In the genomic region with DNA sequence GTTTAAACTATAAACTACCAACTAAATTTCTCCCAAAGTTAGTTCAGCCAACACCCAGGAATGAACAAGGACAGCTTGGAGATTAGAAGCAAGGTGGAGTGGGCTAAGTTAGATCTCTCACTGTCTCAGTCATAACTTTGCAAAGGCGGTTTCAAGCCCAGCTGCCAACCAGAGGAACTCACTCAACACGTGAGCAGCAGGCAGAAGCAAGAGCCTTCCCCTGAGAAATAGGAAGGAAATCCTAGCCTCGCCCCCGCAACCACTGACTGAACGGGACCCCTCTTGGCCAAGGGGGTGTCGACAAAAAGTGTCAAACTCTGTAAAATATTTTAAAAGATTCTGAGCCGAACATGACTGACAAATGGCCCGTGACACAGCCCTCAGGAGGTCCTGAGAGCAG, we compare ENCODE assay signal across 1 cellular context.
TF ChIP-seq lines count a peak whose summit lies in the region.

No MANE protein-coding gene starts in this region.

TF ChIP-seq in GM12878, 131 proteins besides CTCF, POLR2A, EP300 and RAD21:
- TF ChIP-seq SMC3 (IDR thresholded peaks at IDR 0.05; ENCODE audit: borderline replicate concordance, low read length) (no peak), ETV6 (conservative IDR thresholded peaks at IDR 0.05 in 1 of 2, IDR thresholded peaks at IDR 0.05 in 1 of 2; ENCODE audit: borderline replicate concordance in 1 of 2, low read depth in 1 of 2) (no peak), SPI1 (IDR thresholded peaks at IDR 0.05; ENCODE audit: borderline replicate concordance, insufficient read depth, low read depth, low read length) (no peak), STAT3 (IDR thresholded peaks at IDR 0.05; ENCODE audit: low read depth, low read length) (no peak), GABPA (IDR thresholded peaks at IDR 0.05; ENCODE audit: low read depth) (no peak), NRF1 (conservative IDR thresholded peaks at IDR 0.05; ENCODE audit: low read depth, low read length) (no peak), CEBPB (IDR thresholded peaks at IDR 0.05; ENCODE audit: borderline replicate concordance in 1 of 2, low read depth in 2 of 2, low read length in 2 of 2) (no peak), ZSCAN29 (IDR thresholded peaks at IDR 0.05) (no peak), FOS (IDR thresholded peaks at IDR 0.05; ENCODE audit: borderline replicate concordance, extremely low read depth, insufficient read length) (no peak), CBX3 (IDR thresholded peaks at IDR 0.05; ENCODE audit: borderline replicate concordance, low read depth) (no peak), BCL11A (IDR thresholded peaks at IDR 0.05; ENCODE audit: low read depth, low read length) (no peak), ASH2L (IDR thresholded peaks at IDR 0.05; ENCODE audit: borderline replicate concordance, low read depth) (no peak), NR2F1 (conservative IDR thresholded peaks at IDR 0.05) (no peak), RAD51 (IDR thresholded peaks at IDR 0.05) (no peak), TCF3 (IDR thresholded peaks at IDR 0.05; ENCODE audit: borderline replicate concordance, insufficient read depth, low read depth, low read length) (no peak), BHLHE40 (IDR thresholded peaks at IDR 0.05; ENCODE audit: borderline replicate concordance in 1 of 2, low read depth in 2 of 2, low read length in 1 of 2) (no peak)
- TF ChIP-seq, protein P1, sequence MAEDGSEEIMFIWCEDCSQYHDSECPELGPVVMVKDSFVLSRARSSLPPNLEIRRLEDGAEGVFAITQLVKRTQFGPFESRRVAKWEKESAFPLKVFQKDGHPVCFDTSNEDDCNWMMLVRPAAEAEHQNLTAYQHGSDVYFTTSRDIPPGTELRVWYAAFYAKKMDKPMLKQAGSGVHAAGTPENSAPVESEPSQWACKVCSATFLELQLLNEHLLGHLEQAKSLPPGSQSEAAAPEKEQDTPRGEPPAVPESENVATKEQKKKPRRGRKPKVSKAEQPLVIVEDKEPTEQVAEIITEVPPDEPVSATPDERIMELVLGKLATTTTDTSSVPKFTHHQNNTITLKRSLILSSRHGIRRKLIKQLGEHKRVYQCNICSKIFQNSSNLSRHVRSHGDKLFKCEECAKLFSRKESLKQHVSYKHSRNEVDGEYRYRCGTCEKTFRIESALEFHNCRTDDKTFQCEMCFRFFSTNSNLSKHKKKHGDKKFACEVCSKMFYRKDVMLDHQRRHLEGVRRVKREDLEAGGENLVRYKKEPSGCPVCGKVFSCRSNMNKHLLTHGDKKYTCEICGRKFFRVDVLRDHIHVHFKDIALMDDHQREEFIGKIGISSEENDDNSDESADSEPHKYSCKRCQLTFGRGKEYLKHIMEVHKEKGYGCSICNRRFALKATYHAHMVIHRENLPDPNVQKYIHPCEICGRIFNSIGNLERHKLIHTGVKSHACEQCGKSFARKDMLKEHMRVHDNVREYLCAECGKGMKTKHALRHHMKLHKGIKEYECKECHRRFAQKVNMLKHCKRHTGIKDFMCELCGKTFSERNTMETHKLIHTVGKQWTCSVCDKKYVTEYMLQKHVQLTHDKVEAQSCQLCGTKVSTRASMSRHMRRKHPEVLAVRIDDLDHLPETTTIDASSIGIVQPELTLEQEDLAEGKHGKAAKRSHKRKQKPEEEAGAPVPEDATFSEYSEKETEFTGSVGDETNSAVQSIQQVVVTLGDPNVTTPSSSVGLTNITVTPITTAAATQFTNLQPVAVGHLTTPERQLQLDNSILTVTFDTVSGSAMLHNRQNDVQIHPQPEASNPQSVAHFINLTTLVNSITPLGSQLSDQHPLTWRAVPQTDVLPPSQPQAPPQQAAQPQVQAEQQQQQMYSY (CRISPR knock-in tag; IDR thresholded peaks at IDR 0.05), result no peak
